8 cellular contexts compared by ENCODE assay signal in the genomic region with DNA sequence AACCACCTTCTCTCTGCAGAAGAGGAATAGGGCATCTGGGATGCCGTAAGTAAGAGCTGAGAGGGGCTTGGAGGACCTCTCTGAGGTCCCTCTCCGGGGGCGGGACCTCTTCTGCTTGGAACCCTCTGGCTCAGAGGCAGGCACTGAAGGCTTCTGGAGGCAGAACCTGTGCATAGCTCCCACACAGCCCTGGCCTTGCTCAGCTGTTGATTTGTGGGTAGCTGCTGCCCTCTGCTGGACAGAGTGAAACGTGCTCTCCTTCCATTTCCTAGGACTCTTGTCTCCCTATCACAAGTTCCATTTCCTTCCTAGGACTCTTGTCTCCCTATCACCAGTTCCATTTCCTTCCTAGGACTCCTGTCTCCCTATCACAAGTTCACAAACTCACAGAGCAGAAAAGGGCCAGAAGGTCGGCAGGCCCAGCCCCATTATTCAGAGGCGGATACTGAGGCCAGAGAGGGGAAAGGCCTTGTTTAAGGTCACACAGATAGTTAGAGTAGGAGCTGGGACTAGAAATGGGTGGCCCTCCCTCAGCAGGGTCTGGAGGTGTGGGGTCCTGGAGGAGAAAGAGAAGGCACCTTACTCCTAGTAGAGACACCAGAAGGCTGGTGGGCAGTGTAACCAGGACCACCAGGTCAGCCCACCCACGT. TPM values are rescaled to one million over a fixed set of nuclear protein-coding genes. Genes with fewer than 3 reads are reported as not detected.
DNase-seq lines count a peak whose midpoint lies in the region; ATAC-seq and TF ChIP-seq lines count a peak whose summit lies in the region.

No MANE protein-coding gene starts in this region.

- no peak overlapping the region for H3K4me3 Mint-ChIP-seq in activated T-helper 1 cell treated with anti-CD3 and anti-CD28 coated beads, Interleukin-12 subunit alpha, Interleukin-12 subunit beta, Interleukin-2, Interleukin-4 antibody, amounts not matched to agents 30 ng/mL and 10 ng/mL and 1 ng/mL, durations not matched to agents 14 hours and 24 hours and 36 hours

- H3K27ac ChIP-seq in RWPE2 (ENCODE audit: poor library complexity, severe bottlenecking) (no peak overlapping the region), neutrophil (no peak overlapping the region)

- H3K4me1 Mint-ChIP-seq in activated T-helper 1 cell treated with anti-CD3 and anti-CD28 coated beads, Interleukin-12 subunit alpha, Interleukin-12 subunit beta, Interleukin-2, Interleukin-4 antibody, amounts not matched to agents 30 ng/mL and 10 ng/mL and 1 ng/mL, durations not matched to agents 14 hours and 24 hours and 36 hours (ENCODE audit: low read depth) = no peaks in the 10 kb centered on the region

- H3K27me3 ChIP-seq in RWPE2 (ENCODE audit: insufficient read depth, poor library complexity, severe bottlenecking) (no peaks in the 10 kb centered on the region), neutrophil (no peaks in the 10 kb centered on the region)

- peak; percentile 85 for ATAC-seq in RWPE2 (ENCODE audit: low read depth)

- peak; percentile 83 for DNase-seq in EL
- peak; percentile 94 for DNase-seq in H4 (ENCODE audit: low spot score)
- peak; percentile 62 for DNase-seq in LNCaP clone FGC (ENCODE audit: low read depth)
- DNase-seq in RWPE2 (ENCODE audit: low spot score) = no peak
- peak; percentile 65 for DNase-seq in activated T-helper 1 cell treated with anti-CD3 and anti-CD28 coated beads, Interleukin-12 subunit alpha, Interleukin-12 subunit beta, Interleukin-2, Interleukin-4 antibody, amounts not matched to agents 30 ng/mL and 10 ng/mL and 1 ng/mL, durations not matched to agents 14 hours and 24 hours and 36 hours (ENCODE audit: low spot score)
- DNase-seq in fibroblast of the aortic adventitia (ENCODE audit: low read depth) = peak; percentile 90
- peak; percentile 95 for DNase-seq in superior temporal gyrus (ENCODE audit: extremely low spot score)

- H3K9me3 ChIP-seq in RWPE2 (ENCODE audit: severe bottlenecking) (no peaks in the 10 kb centered on the region), neutrophil (no peaks in the 10 kb centered on the region)

- TF ChIP-seq CTCF in LNCaP clone FGC (IDR thresholded peaks at IDR 0.05; ENCODE audit: control insufficient read depth, extremely low read depth, insufficient read depth) (peak; percentile 89), RWPE2 (IDR thresholded peaks at IDR 0.05; ENCODE audit: poor library complexity, severe bottlenecking) (peak; percentile 84), fibroblast of the aortic adventitia (IDR thresholded peaks at IDR 0.05; ENCODE audit: insufficient read depth, low read length) (peak; percentile 82), neutrophil (IDR thresholded peaks at IDR 0.05) (peak; percentile 67)

- H3K4me1 ChIP-seq in RWPE2 (ENCODE audit: insufficient read depth, poor library complexity, severe bottlenecking) = peaks cover 11% of the 10 kb centered on the region
- H3K4me1 ChIP-seq in neutrophil (ENCODE audit: control insufficient read depth in 1 of 2, insufficient read depth in 1 of 2, low read depth in 1 of 2, low read length in 1 of 2) = no peaks in the 10 kb centered on the region

- no peak overlapping the region for H3K4me3 ChIP-seq in LNCaP clone FGC (ENCODE audit: low read depth, low read length)
- no peak overlapping the region for H3K4me3 ChIP-seq in RWPE2 (ENCODE audit: severe bottlenecking)
- no peak overlapping the region for H3K4me3 ChIP-seq in fibroblast of the aortic adventitia (ENCODE audit: low read depth, low read length)
- no peak overlapping the region for H3K4me3 ChIP-seq in neutrophil (ENCODE audit: low read depth in 1 of 2, low read length in 1 of 2)

- H3K27ac Mint-ChIP-seq in activated T-helper 1 cell treated with anti-CD3 and anti-CD28 coated beads, Interleukin-12 subunit alpha, Interleukin-12 subunit beta, Interleukin-2, Interleukin-4 antibody, amounts not matched to agents 30 ng/mL and 10 ng/mL and 1 ng/mL, durations not matched to agents 14 hours and 24 hours and 36 hours = peak overlapping the region; percentile 13

- no peaks in the 10 kb centered on the region for H3K27me3 Mint-ChIP-seq in activated T-helper 1 cell treated with anti-CD3 and anti-CD28 coated beads, Interleukin-12 subunit alpha, Interleukin-12 subunit beta, Interleukin-2, Interleukin-4 antibody, amounts not matched to agents 30 ng/mL and 10 ng/mL and 1 ng/mL, durations not matched to agents 14 hours and 24 hours and 36 hours (ENCODE audit: insufficient read depth)

- 0 out of 2 replicates have a peak, but pooled peaks cover 10% of the 10 kb centered on the region for H3K36me3 ChIP-seq in RWPE2 (ENCODE audit: low read depth)
- H3K36me3 ChIP-seq in neutrophil = peaks cover 92% of the 10 kb centered on the region

- intact Hi-C loops in activated T-helper 1 cell treated with anti-CD3 and anti-CD28 coated beads, Interleukin-12 subunit alpha, Interleukin-12 subunit beta, Interleukin-2, Interleukin-4 antibody, amounts not matched to agents 30 ng/mL and 10 ng/mL and 1 ng/mL, durations not matched to agents 14 hours and 24 hours and 36 hours (cut with micrococcal nuclease) = loop anchor here (1.0 to 10.0 kb wide), 7 partner anchors 16 to 500 kb away; partner anchors contain the start of gene GGCT

- peaks cover 13% of the 10 kb centered on the region for H3K36me3 Mint-ChIP-seq in activated T-helper 1 cell treated with anti-CD3 and anti-CD28 coated beads, Interleukin-12 subunit alpha, Interleukin-12 subunit beta, Interleukin-2, Interleukin-4 antibody, amounts not matched to agents 30 ng/mL and 10 ng/mL and 1 ng/mL, durations not matched to agents 14 hours and 24 hours and 36 hours (ENCODE audit: low read depth)

- H3K9me3 Mint-ChIP-seq in activated T-helper 1 cell treated with anti-CD3 and anti-CD28 coated beads, Interleukin-12 subunit alpha, Interleukin-12 subunit beta, Interleukin-2, Interleukin-4 antibody, amounts not matched to agents 30 ng/mL and 10 ng/mL and 1 ng/mL, durations not matched to agents 14 hours and 24 hours and 36 hours = no peaks in the 10 kb centered on the region

RNA-seq across cellular contexts. Expression of gene GARS1, which starts 30.3 kb away (rescaled TPM):
- total RNA-seq in H4 (2014; rRNA removed; shearing (Covaris generic)) = 344 and 405 TPM in 2 replicates
- 234 and 250 TPM in 2 replicates for total RNA-seq in activated T-helper 1 cell treated with anti-CD3 and anti-CD28 coated beads, Interleukin-12 subunit alpha, Interleukin-12 subunit beta, Interleukin-2, Interleukin-4 antibody, amounts not matched to agents 30 ng/mL and 10 ng/mL and 1 ng/mL, durations not matched to agents 14 hours and 24 hours and 36 hours
- total RNA-seq in fibroblast of the aortic adventitia (ENCODE audit: low replicate concordance) = 298 and 452 TPM in 2 replicates

RNA-seq across cellular contexts. Expression of gene GGCT, which starts 59.7 kb away (rescaled TPM):
- total RNA-seq in H4 (2014; rRNA removed; shearing (Covaris generic)) = 127 and 144 TPM in 2 replicates
- total RNA-seq in activated T-helper 1 cell treated with anti-CD3 and anti-CD28 coated beads, Interleukin-12 subunit alpha, Interleukin-12 subunit beta, Interleukin-2, Interleukin-4 antibody, amounts not matched to agents 30 ng/mL and 10 ng/mL and 1 ng/mL, durations not matched to agents 14 hours and 24 hours and 36 hours = 75.4 and 79.0 TPM in 2 replicates
- 27.3 and 47.8 TPM in 2 replicates for total RNA-seq in fibroblast of the aortic adventitia (ENCODE audit: low replicate concordance)
